Comparison of ENCODE assay signal across 9 cellular contexts in genomic region chr1:149781413-149781981, GRCh38. TPM values are rescaled to one million over a fixed set of nuclear protein-coding genes. Genes with fewer than 3 reads are reported as not detected.
"Had no signal": no experiment of that assay in that cellular context is flagged by ENCODE, and none has a peak within 500 bp of the region (broad histone marks: within the 10 kb centered on the region; RNA-seq: fewer than 3 reads in every experiment).

No MANE protein-coding gene starts in this region.

RNA-seq across cellular contexts. Expression of gene FCGR1A, which starts 1.0 kb away (rescaled TPM):
- total RNA-seq: chondrocyte; epithelial cell of proximal tubule; fibroblast of lung; foreskin keratinocyte; glomerular endothelial cell; osteoblast; renal cortical epithelial cell; smooth muscle cell; T-helper 2 cell treated with Interferon-gamma antibody and Interleukin-4, amounts not matched to agents 100 ng/mL and 5 ng/mL, for 36 hours had no signal
- polyA plus RNA-seq: fibroblast of lung, foreskin keratinocyte, smooth muscle cell had no signal
